13 cellular contexts compared by ENCODE assay signal in genomic region chr13:71378992-71379905, GRCh38.
DNase-seq lines count a peak whose midpoint lies in the region; ATAC-seq and TF ChIP-seq lines count a peak whose summit lies in the region.
"Had no signal": no experiment of that assay in that cellular context is flagged by ENCODE, and none has a peak within 500 bp of the region (broad histone marks: within the 10 kb centered on the region; RNA-seq: fewer than 3 reads in every experiment).

No MANE protein-coding gene starts in this region.

- no peaks in the 10 kb centered on the region for H3K9me3 ChIP-seq in esophagus squamous epithelium
- H3K9me3 ChIP-seq in neuronal stem cell (replicated peaks in 1 of 2; ENCODE audit: control insufficient read depth in 2 of 2, insufficient read depth in 1 of 2, low read depth in 1 of 2, low read length in 2 of 2): no peaks in the 10 kb centered on the region
- H3K9me3 ChIP-seq: BE2C had no signal

- H2AFZ ChIP-seq in neuronal stem cell (ENCODE audit: low read length): peak overlapping the region; percentile 23

- H3K36me3 ChIP-seq in esophagus squamous epithelium: no peaks in the 10 kb centered on the region
- H3K36me3 ChIP-seq in neuronal stem cell (replicated peaks in 1 of 2; ENCODE audit: control insufficient read depth in 2 of 2, insufficient read depth in 2 of 2, low read length in 2 of 2): no peaks in the 10 kb centered on the region
- H3K36me3 ChIP-seq: BE2C had no signal

- H3K27me3 ChIP-seq in esophagus squamous epithelium: no peaks in the 10 kb centered on the region
- H3K27me3 ChIP-seq in neuronal stem cell (ENCODE audit: control insufficient read depth in 3 of 3, insufficient read depth in 3 of 3, low read depth in 1 of 3, low read length in 3 of 3): no peaks in the 10 kb centered on the region
- H3K27me3 ChIP-seq: BE2C had no signal

- no peak overlapping the region for H2BK5ac ChIP-seq in neuronal stem cell (ENCODE audit: low read length)

- no peak overlapping the region for H2AK5ac ChIP-seq in neuronal stem cell (ENCODE audit: low read depth, low read length)

- peaks cover 0 to 10% (median 0%) of the 10 kb centered on the region in 3 donors for H3K4me1 ChIP-seq in esophagus squamous epithelium
- peaks cover 5 to 13% of the 10 kb centered on the region in 2 donors for H3K4me1 ChIP-seq in neuronal stem cell (ENCODE audit: control insufficient read depth in 2 of 2, insufficient read depth in 1 of 2, low read depth in 1 of 2, low read length in 2 of 2)

- no peak overlapping the region for H3K14ac ChIP-seq in neuronal stem cell (ENCODE audit: low read length)

- no peak overlapping the region for H2BK12ac ChIP-seq in neuronal stem cell (ENCODE audit: low read length)

- H3K18ac ChIP-seq in neuronal stem cell (ENCODE audit: low read length): no peak overlapping the region

- no peak for TF ChIP-seq POLR2A in esophagus squamous epithelium (IDR thresholded peaks at IDR 0.05)

- TF ChIP-seq CTCF in esophagus squamous epithelium (IDR thresholded peaks at IDR 0.05): no peak

- no peak overlapping the region for H4K91ac ChIP-seq in neuronal stem cell (ENCODE audit: low read depth, low read length, poor library complexity)

- H2BK15ac ChIP-seq in neuronal stem cell (ENCODE audit: low read length): no peak overlapping the region

- H3K79me1 ChIP-seq in neuronal stem cell (ENCODE audit: low read depth, low read length): no peaks in the 10 kb centered on the region

- no peak overlapping the region for H4K8ac ChIP-seq in neuronal stem cell (ENCODE audit: low read depth, low read length)

- 8 to 12% methylated on average over 5 of the region's 5 CpGs for WGBS in esophagus squamous epithelium, 2 donors
- no CpG with 5 or more reads among the region's 5 CpGs for WGBS in neuronal stem cell (ENCODE audit: extremely low coverage in 2 of 2, insufficient read length in 2 of 2, insufficient replicate concordance in 1 of 2), 2 donors

- H3K4me3 ChIP-seq in esophagus squamous epithelium: peak overlapping the region in 3 of 4 donors; percentile 13 to 58 (median 17)
- H3K4me3 ChIP-seq in neuronal stem cell (ENCODE audit: low read length in 2 of 2): no peak overlapping the region

- no peak overlapping the region for H3K9ac ChIP-seq in neuronal stem cell (ENCODE audit: low read depth, low read length, poor library complexity)

- H3K27ac ChIP-seq in esophagus squamous epithelium (peak overlapping the region in 3 of 4 donors; percentile 11 to 60 (median 36)), neuronal stem cell (replicated peaks; ENCODE audit: low read length) (no peak overlapping the region)

- intact Hi-C loops in esophagus squamous epithelium (cut with DNase I): no loop called here

- H3K4ac ChIP-seq in neuronal stem cell (ENCODE audit: low read length): no peak overlapping the region

- H3K4me2 ChIP-seq in neuronal stem cell (ENCODE audit: insufficient read depth, low read length, poor library complexity, severe bottlenecking): no peak overlapping the region

- ATAC-seq in HG02623 (IDR thresholded peaks at IDR 0.05; ENCODE audit: unreplicated experiment) (no peak), HG02798 (IDR thresholded peaks at IDR 0.05; ENCODE audit: poor library complexity, unreplicated experiment) (no peak)

- DNase-seq in AG08396 (ENCODE audit: low spot score) (peak; percentile 2), RKO (ENCODE audit: low spot score) (peak; percentile 2), esophagus squamous epithelium (lab: John Stamatoyannopoulos, UW) (no peak), neuronal stem cell (ENCODE audit: low spot score) (no peak), NCI-H1105 treated with DMSO at 0.1 percent for 48 hours (lab: John Stamatoyannopoulos, UW) (no peak), activated gamma-delta T cell treated with Interleukin-2 at 50 U/mL for 16 hours (no peak)
- DNase-seq: activated T-cell treated with anti-CD3 and anti-CD28 coated beads, Interleukin-2, amount 50 U/mL, for 1 hour; BE2C; NCI-H774; stimulated activated CD4-positive, alpha-beta T cell treated with anti-CD3 and anti-CD28 coated beads, Interleukin-4, amount 100 ng/mL, for 4 hours; T-helper 9 cell had no signal

- no peak overlapping the region for H2BK120ac ChIP-seq in neuronal stem cell (ENCODE audit: low read depth, low read length)

- no peak overlapping the region for H3K23ac ChIP-seq in neuronal stem cell (ENCODE audit: low read depth, low read length, poor library complexity)

Comparison
In these comparisons a context has a peak if more than half of its experiments do, and no peak if none do; other contexts are left out.
1. DNase-seq: peak in AG08396 (single experiment) and RKO (single experiment); none in esophagus squamous epithelium (single experiment), neuronal stem cell (single experiment), NCI-H1105 treated with DMSO at 0.1 percent for 48 hours (single experiment) and activated gamma-delta T cell treated with Interleukin-2 at 50 U/mL for 16 hours (single experiment).
2. H3K4me3 ChIP-seq: peak in esophagus squamous epithelium (3 of 4); none in neuronal stem cell (0 of 2).